In the genomic region with DNA sequence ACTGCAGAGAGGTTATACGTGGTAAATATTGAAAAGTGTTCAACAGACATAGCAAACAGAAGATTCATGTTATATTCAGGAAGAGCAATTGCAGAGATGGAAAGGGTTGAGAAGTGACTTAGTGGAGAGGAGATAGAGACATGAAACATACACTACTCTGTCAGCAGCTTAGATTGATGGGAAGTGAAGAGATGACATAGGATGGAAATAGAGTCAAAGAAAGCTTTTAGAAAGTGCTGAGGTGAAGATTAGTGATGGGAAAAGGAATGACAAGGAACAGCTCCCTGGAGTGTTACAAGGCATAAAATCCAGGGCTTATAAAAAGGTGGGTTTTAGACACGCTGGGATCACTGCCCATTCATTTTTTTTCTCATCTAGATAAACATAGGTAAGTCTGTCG, we compare ENCODE assay signal across 10 cellular contexts.
"Had no signal": no experiment of that assay in that cellular context is flagged by ENCODE, and none has a peak within 500 bp of the region (broad histone marks: within the 10 kb centered on the region; RNA-seq: fewer than 3 reads in every experiment).

No MANE protein-coding gene starts in this region.

- H3K4me3 Mint-ChIP-seq: H9, HFFc6 had no signal

- H3K27ac Mint-ChIP-seq: H9, HFFc6 had no signal

- H3K9me3 ChIP-seq: HAP-1 had no signal

- H2AFZ ChIP-seq: GM23248 had no signal

- H3K36me3 ChIP-seq: HAP-1 had no signal

- H3K4me3 ChIP-seq: GM23248, HAP-1 had no signal

- H3K27ac ChIP-seq: GM23248 had no signal

- ATAC-seq: HCT116 had no signal

- H3K4me1 Mint-ChIP-seq: H9 had no signal

- H3K9me3 Mint-ChIP-seq: H9, HFFc6 had no signal

- H3K9ac ChIP-seq: GM23248 had no signal

- FAIRE-seq: H1, H54 had no signal

- DNase-seq: GM23248, GOT3, H7, H9, HCEC 1CT, HFFc6 had no signal
